14 cellular contexts compared by ENCODE assay signal in the genomic region with DNA sequence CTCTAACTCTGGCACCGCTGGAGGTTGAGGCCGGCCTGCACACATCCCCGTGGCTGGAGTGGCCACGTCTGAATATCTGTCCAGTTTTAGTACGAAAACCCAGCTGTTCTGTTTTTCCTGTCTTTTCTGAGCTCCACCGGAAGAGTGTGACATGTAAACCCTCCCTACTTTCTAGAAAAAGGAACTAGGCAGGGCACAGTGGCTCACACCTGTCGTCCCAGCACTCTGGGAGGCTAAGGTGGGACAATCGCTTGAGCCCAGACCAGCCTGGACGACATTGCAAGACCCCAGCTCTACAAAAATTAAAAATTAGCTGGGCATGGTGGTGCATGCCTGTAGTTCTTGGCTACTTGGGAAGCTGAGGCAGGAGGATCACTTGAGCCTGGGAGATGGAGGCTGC. TPM values are rescaled to one million over a fixed set of nuclear protein-coding genes. Genes with fewer than 3 reads are reported as not detected.
DNase-seq lines count a peak whose midpoint lies in the region; ATAC-seq, FAIRE-seq and TF ChIP-seq lines count a peak whose summit lies in the region.
"Had no signal": no experiment of that assay in that cellular context is flagged by ENCODE, and none has a peak within 500 bp of the region (broad histone marks: within the 10 kb centered on the region; RNA-seq: fewer than 3 reads in every experiment).

No MANE protein-coding gene starts in this region.

- H3K36me3 ChIP-seq in left lung, result no peaks in the 10 kb centered on the region

- H3K4me3 ChIP-seq in left lung, result no peak overlapping the region

- TF ChIP-seq CTCF in left lung (IDR thresholded peaks at IDR 0.05), result no peak

- H3K9me3 ChIP-seq in left lung, result no peaks in the 10 kb centered on the region
- H3K9me3 ChIP-seq: Caco-2 had no signal

- H3K27ac ChIP-seq in left lung, result peak overlapping the region; percentile 59 to 95

- ATAC-seq in left lung, result peak; percentile 2

- DNase-seq in AML-193 (lab: John Stamatoyannopoulos, UW), result peak; percentile 43 to 52
- peak; percentile 71 for DNase-seq in GF-D8 (lab: John Stamatoyannopoulos, UW)
- peak; percentile 77 for DNase-seq in UCSD-AML1 (lab: John Stamatoyannopoulos, UW; ENCODE audit: unreplicated experiment)
- DNase-seq in left lung, result peak in 1 of 2 donors; percentile 53
- DNase-seq in RCC 7860 (ENCODE audit: low spot score), result no peak
- no peak for DNase-seq in NCI-H748 (lab: John Stamatoyannopoulos, UW; ENCODE audit: unreplicated experiment)
- DNase-seq in HUDEP-2 (lab: John Stamatoyannopoulos, UW; ENCODE audit: unreplicated experiment in 76 of 76), result no peak
- DNase-seq in SIG-M5 treated with dmso at 0.1 percent for 504 hours (lab: John Stamatoyannopoulos, UW; ENCODE audit: unreplicated experiment), result no peak
- DNase-seq: activated effector memory CD4-positive, alpha-beta T cell treated with anti-CD3 and anti-CD28 coated beads, Interleukin-2, amount 50 U/mL, for 16 hours; Caco-2; NCI-H524 treated with DMSO at 0.1 percent for 48 hours; stimulated activated CD4-positive, alpha-beta T cell treated with anti-CD3 and anti-CD28 coated beads, Interleukin-15, amount 100 ng/mL, for 24 hours had no signal

- intact Hi-C loops in left lung (cut with DNase I), result no loop called here

- H3K4me1 ChIP-seq in left lung, result peaks cover 24 to 64% of the 10 kb centered on the region in 2 donors
- H3K4me1 ChIP-seq: Caco-2 had no signal

- FAIRE-seq in RCC 7860 (lab: Jason Lieb, UNC), result no peak
- FAIRE-seq: endometrium had no signal

- no peaks in the 10 kb centered on the region for H3K27me3 ChIP-seq in left lung

RNA-seq across cellular contexts. Expression of a gene that starts 8.2 kb away (rescaled TPM):
- 10 to 100 TPM; 71.9 to 87.9 TPM for total RNA-seq in left lung

RNA-seq across cellular contexts. Expression of a gene that starts 36.4 kb away (rescaled TPM):
- 100 to 1,000 TPM; 126 to 178 TPM for total RNA-seq in left lung

RNA-seq across cellular contexts. Expression of a gene that starts 53.6 kb away (rescaled TPM):
- not detected for total RNA-seq in left lung
- total RNA-seq: Caco-2, myocyte had no signal

Comparison
In these comparisons a context has a peak if more than half of its experiments do, and no peak if none do; other contexts are left out.
1. DNase-seq: peak in AML-193 (2 of 2), GF-D8 (single experiment) and UCSD-AML1 (single experiment); none in RCC 7860 (single experiment), NCI-H748 (single experiment), HUDEP-2 (0 of 76) and SIG-M5 treated with dmso at 0.1 percent for 504 hours (single experiment).